ENCODE assay signal across 1 cellular context in the genomic region with DNA sequence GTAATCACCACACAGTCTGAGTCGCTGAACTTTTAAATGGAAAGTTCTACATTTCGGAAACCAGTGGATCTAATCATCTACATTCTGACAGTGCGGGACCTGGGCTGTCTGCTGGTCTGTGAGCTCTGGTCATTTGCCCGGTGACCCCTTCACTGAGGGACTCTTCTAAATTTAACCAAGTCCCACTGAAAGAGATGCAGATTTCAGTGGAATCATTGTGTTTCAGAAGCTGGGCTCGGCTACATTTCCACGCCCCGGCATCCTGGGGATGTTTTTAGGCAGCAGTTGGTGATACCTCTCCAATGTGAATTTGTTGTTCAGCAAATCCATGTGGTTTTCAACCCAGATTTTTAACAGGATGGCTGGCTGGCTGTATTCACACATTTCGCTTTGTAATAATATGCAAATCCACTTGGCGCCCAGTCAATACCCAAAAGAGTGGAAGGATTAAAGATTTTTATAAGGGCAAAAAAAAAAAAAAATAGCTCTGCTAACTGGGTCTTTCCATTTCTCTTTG.
TF ChIP-seq lines count a peak whose summit lies in the region.

No MANE protein-coding gene starts in this region.

TF ChIP-seq in IMR-90, 13 proteins besides CTCF, POLR2A, EP300 and RAD21:
- TF ChIP-seq MXI1 (IDR thresholded peaks at IDR 0.05; ENCODE audit: borderline replicate concordance, low read depth, low read length) (no peak), MAZ (IDR thresholded peaks at IDR 0.05; ENCODE audit: borderline replicate concordance, low read depth, low read length) (no peak), SMC3 (IDR thresholded peaks at IDR 0.05; ENCODE audit: low read depth, low read length) (no peak), FOS (IDR thresholded peaks at IDR 0.05; ENCODE audit: low read depth, low read length) (no peak), NFE2L2 (IDR thresholded peaks at IDR 0.05; ENCODE audit: low read depth, low read length) (no peak), RCOR1 (IDR thresholded peaks at IDR 0.05; ENCODE audit: insufficient replicate concordance, low read length) (no peak), CEBPB (IDR thresholded peaks at IDR 0.05; ENCODE audit: low read depth, low read length) (no peak), MAFK (IDR thresholded peaks at IDR 0.05; ENCODE audit: low read depth, low read length) (no peak), RFX5 (IDR thresholded peaks at IDR 0.05; ENCODE audit: low read depth, low read length) (no peak), CHD1 (IDR thresholded peaks at IDR 0.05; ENCODE audit: low read depth, low read length) (no peak)
- TF ChIP-seq, protein P1, sequence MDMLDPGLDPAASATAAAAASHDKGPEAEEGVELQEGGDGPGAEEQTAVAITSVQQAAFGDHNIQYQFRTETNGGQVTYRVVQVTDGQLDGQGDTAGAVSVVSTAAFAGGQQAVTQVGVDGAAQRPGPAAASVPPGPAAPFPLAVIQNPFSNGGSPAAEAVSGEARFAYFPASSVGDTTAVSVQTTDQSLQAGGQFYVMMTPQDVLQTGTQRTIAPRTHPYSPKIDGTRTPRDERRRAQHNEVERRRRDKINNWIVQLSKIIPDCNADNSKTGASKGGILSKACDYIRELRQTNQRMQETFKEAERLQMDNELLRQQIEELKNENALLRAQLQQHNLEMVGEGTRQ (IDR thresholded peaks at IDR 0.05; ENCODE audit: low read depth, low read length) = no peak
- TF ChIP-seq, protein P2, sequence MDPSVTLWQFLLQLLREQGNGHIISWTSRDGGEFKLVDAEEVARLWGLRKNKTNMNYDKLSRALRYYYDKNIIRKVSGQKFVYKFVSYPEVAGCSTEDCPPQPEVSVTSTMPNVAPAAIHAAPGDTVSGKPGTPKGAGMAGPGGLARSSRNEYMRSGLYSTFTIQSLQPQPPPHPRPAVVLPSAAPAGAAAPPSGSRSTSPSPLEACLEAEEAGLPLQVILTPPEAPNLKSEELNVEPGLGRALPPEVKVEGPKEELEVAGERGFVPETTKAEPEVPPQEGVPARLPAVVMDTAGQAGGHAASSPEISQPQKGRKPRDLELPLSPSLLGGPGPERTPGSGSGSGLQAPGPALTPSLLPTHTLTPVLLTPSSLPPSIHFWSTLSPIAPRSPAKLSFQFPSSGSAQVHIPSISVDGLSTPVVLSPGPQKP (IDR thresholded peaks at IDR 0.05; ENCODE audit: borderline replicate concordance, low read depth, low read length) = no peak
